Comparison of ENCODE assay signal across 29 cellular contexts in the genomic region with DNA sequence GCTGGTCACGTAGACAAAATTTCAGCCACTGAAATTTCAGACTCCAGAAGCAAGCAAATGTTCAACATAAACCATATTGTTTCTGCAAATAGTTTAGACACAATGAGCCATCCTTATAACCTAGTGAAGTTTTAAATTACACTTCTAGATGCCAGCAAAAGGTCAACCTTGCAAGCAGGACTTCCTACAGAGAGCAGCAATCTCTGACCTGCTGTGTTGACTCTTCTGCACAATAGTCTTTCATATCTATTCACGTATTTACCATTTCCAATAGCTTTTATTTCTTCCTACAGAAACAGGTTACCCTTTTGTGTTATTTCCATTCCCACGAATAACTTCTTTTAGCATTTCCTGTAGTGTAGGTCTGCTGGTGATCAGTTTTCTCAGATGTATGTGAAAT.
"Had no signal": no experiment of that assay in that cellular context is flagged by ENCODE, and none has a peak within 500 bp of the region (broad histone marks: within the 10 kb centered on the region; RNA-seq: fewer than 3 reads in every experiment).

No MANE protein-coding gene starts in this region.

- H3K4me1 Mint-ChIP-seq: stimulated activated effector memory CD8-positive, alpha-beta T cell treated with anti-CD3 and anti-CD28 coated beads, Interleukin-12 subunit alpha, Interleukin-12 subunit beta, amount 100 ng/mL, for 72 hours; stimulated activated memory B cell treated with anti-CD40 and anti-IgM and Interleukin-4, amounts not matched to agents 10 μg/mL and 1 μg/mL and 100 μg/mL, for 72 hours; stimulated activated naive B cell treated with anti-CD40 and anti-IgM and Interleukin-4, amounts not matched to agents 10 μg/mL and 1 μg/mL and 100 μg/mL, for 72 hours had no signal

- H3K36me3 Mint-ChIP-seq: stimulated activated effector memory CD8-positive, alpha-beta T cell treated with anti-CD3 and anti-CD28 coated beads, Interleukin-12 subunit alpha, Interleukin-12 subunit beta, amount 100 ng/mL, for 72 hours had no signal

- H3K4me3 ChIP-seq: stomach, suprapubic skin, testis, thoracic aorta, thyroid gland, tibial artery, tibial nerve, transverse colon, upper lobe of left lung, upper lobe of right lung, uterus, vagina had no signal

- H3K27ac Mint-ChIP-seq: stimulated activated effector memory CD8-positive, alpha-beta T cell treated with anti-CD3 and anti-CD28 coated beads, Interleukin-12 subunit alpha, Interleukin-12 subunit beta, amount 100 ng/mL, for 72 hours; stimulated activated memory B cell treated with anti-CD40 and anti-IgM and Interleukin-4, amounts not matched to agents 10 μg/mL and 1 μg/mL and 100 μg/mL, for 72 hours; stimulated activated naive B cell treated with anti-CD40 and anti-IgM and Interleukin-4, amounts not matched to agents 10 μg/mL and 1 μg/mL and 100 μg/mL, for 72 hours; stimulated activated naive CD8-positive, alpha-beta T cell treated with anti-CD3 and anti-CD28 coated beads, Interleukin-15, amount 100 ng/mL, for 72 hours; stimulated activated naive CD8-positive, alpha-beta T cell treated with anti-CD3 and anti-CD28 coated beads, Interleukin-15, Interleukin-2, amounts not matched to agents 100 ng/mL and 50 ng/mL, for 24 hours; type B pancreatic cell had no signal

- FAIRE-seq: urothelium cell line had no signal

- H3K27me3 ChIP-seq: stomach, suprapubic skin, testis, thyroid gland, tibial artery, tibial nerve, transverse colon, upper lobe of left lung, upper lobe of right lung, uterus, vagina had no signal

- H3K4me1 ChIP-seq: stomach, suprapubic skin, testis, thyroid gland, tibial artery, tibial nerve, transverse colon, upper lobe of left lung, upper lobe of right lung, uterus, vagina had no signal

- ATAC-seq: stimulated activated effector memory CD8-positive, alpha-beta T cell treated with anti-CD3 and anti-CD28 coated beads, Interleukin-12 subunit alpha, Interleukin-12 subunit beta, amount 100 ng/mL, for 72 hours; stimulated activated memory B cell treated with anti-CD40 and anti-IgM and Interleukin-4, amounts not matched to agents 10 μg/mL and 1 μg/mL and 100 μg/mL, for 72 hours; stimulated activated naive B cell treated with anti-CD40 and anti-IgM and Interleukin-4, amounts not matched to agents 10 μg/mL and 1 μg/mL and 100 μg/mL, for 72 hours; stimulated activated naive CD8-positive, alpha-beta T cell treated with anti-CD3 and anti-CD28 coated beads, Interleukin-15, amount 100 ng/mL, for 72 hours; stimulated activated naive CD8-positive, alpha-beta T cell treated with anti-CD3 and anti-CD28 coated beads, Interleukin-15, Interleukin-2, amounts not matched to agents 100 U/mL and 50 U/mL, for 24 hours; upper lobe of right lung had no signal

- DNase-seq: stimulated activated CD4-positive, alpha-beta T cell treated with anti-CD3 and anti-CD28 coated beads, Interleukin-2, amount 100 ng/mL, for 48 hours; stimulated activated CD4-positive, alpha-beta T cell treated with anti-CD3 and anti-CD28 coated beads, Interleukin-4, amount 100 ng/mL, for 1 hour; stimulated activated CD4-positive, alpha-beta T cell treated with anti-CD3 and anti-CD28 coated beads, Interleukin-4, amount 100 ng/mL, for 24 hours; stimulated activated CD4-positive, alpha-beta T cell treated with anti-CD3 and anti-CD28 coated beads, Interleukin-4, amount 100 ng/mL, for 4 hours; stimulated activated CD8-positive, alpha-beta memory T cell treated with anti-CD3 and anti-CD28 coated beads, Interleukin-4, amount 100 ng/mL, for 48 hours; stimulated activated naive B cell treated with anti-CD40 and anti-IgM and Interleukin-4, amounts not matched to agents 10 μg/mL and 1 μg/mL and 100 μg/mL, for 72 hours; stimulated activated naive CD4-positive, alpha-beta T cell; stimulated activated naive CD4-positive, alpha-beta T cell treated with Interleukin-2 at 50 U/mL for 16 hours; stimulated activated naive CD8-positive, alpha-beta T cell treated with anti-CD3 and anti-CD28 coated beads, Interleukin-15, amount 100 ng/mL, for 72 hours; stimulated activated naive CD8-positive, alpha-beta T cell treated with anti-CD3 and anti-CD28 coated beads, Interleukin-15, Interleukin-2, amounts not matched to agents 100 U/mL and 50 U/mL, for 24 hours; stomach; substantia nigra; testis; thyroid gland; tibial artery; transverse colon; trophoblast cell; upper lobe of left lung; upper lobe of right lung; uterus had no signal

- H3K27me3 Mint-ChIP-seq: stimulated activated memory B cell treated with anti-CD40 and anti-IgM and Interleukin-4, amounts not matched to agents 10 μg/mL and 1 μg/mL and 100 μg/mL, for 72 hours; stimulated activated naive CD8-positive, alpha-beta T cell treated with anti-CD3 and anti-CD28 coated beads, Interleukin-15, amount 100 ng/mL, for 72 hours; stimulated activated naive CD8-positive, alpha-beta T cell treated with anti-CD3 and anti-CD28 coated beads, Interleukin-15, Interleukin-2, amounts not matched to agents 100 ng/mL and 50 ng/mL, for 24 hours; type B pancreatic cell had no signal

- H3K4me3 Mint-ChIP-seq: stimulated activated effector memory CD8-positive, alpha-beta T cell treated with anti-CD3 and anti-CD28 coated beads, Interleukin-12 subunit alpha, Interleukin-12 subunit beta, amount 100 ng/mL, for 72 hours; stimulated activated memory B cell treated with anti-CD40 and anti-IgM and Interleukin-4, amounts not matched to agents 10 μg/mL and 1 μg/mL and 100 μg/mL, for 72 hours; stimulated activated naive B cell treated with anti-CD40 and anti-IgM and Interleukin-4, amounts not matched to agents 10 μg/mL and 1 μg/mL and 100 μg/mL, for 72 hours; stimulated activated naive CD8-positive, alpha-beta T cell treated with anti-CD3 and anti-CD28 coated beads, Interleukin-15, amount 100 ng/mL, for 72 hours; stimulated activated naive CD8-positive, alpha-beta T cell treated with anti-CD3 and anti-CD28 coated beads, Interleukin-15, Interleukin-2, amounts not matched to agents 100 ng/mL and 50 ng/mL, for 24 hours; type B pancreatic cell had no signal

- H3K9me3 ChIP-seq: testis, thoracic aorta, thyroid gland, tibial artery, upper lobe of right lung, uterus, vagina had no signal

- H3K36me3 ChIP-seq: suprapubic skin, transverse colon, upper lobe of right lung, uterus had no signal

- H3K27ac ChIP-seq: stomach, suprapubic skin, testis, thoracic aorta, thyroid gland, tibial artery, tibial nerve, transverse colon, upper lobe of left lung, upper lobe of right lung, uterus, vagina had no signal
